In the genomic region with DNA sequence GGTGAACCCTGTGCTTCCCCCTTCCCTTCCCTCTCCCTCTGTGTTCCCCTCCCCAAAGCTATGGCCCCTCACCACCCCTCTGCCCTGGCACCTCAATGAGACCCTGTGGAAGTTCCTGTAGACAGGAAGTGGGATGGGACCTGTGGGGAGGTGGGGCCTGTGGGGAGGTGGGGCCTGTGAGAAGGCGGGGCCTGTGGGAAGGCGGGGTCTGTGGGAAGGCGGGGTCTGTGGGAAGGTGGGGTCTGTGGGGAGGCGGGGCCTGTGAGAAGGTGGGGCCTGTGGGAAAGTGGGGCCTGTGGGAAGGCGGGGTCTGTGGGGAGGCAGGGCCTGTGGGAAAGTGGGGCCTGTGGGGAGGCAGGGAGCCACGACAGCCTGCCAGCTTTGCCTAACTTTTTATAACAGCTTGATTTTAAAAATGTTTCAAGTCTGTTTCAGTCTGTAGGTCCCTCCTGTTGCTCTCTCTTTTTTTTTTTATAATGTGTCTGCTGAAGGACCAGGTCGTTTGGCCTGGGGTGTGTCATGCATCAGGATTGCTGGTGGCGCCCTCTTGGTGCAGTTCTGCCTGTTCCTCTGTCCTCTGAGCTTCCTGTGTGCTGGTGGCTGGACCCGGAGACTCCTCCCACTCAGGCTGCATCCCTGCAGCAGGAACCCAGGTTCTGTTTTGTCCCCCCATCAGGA, we compare ENCODE assay signal across 1 cellular context.
TF ChIP-seq lines count a peak whose summit lies in the region.

No MANE protein-coding gene starts in this region.

TF ChIP-seq in H1, 55 proteins besides CTCF, POLR2A, EP300 and RAD21:
- TF ChIP-seq TBP (IDR thresholded peaks at IDR 0.05; ENCODE audit: low read depth, low read length) (no peak), SP1 (IDR thresholded peaks at IDR 0.05; ENCODE audit: low read depth, low read length) (0 out of 2 replicates have a peak, but pooled peaks have one; percentile 3), JUND (IDR thresholded peaks at IDR 0.05; ENCODE audit: low read length) (0 out of 2 replicates have a peak, but pooled peaks have one; percentile 27)
